Comparison of ENCODE assay signal across 8 cellular contexts in the genomic region with DNA sequence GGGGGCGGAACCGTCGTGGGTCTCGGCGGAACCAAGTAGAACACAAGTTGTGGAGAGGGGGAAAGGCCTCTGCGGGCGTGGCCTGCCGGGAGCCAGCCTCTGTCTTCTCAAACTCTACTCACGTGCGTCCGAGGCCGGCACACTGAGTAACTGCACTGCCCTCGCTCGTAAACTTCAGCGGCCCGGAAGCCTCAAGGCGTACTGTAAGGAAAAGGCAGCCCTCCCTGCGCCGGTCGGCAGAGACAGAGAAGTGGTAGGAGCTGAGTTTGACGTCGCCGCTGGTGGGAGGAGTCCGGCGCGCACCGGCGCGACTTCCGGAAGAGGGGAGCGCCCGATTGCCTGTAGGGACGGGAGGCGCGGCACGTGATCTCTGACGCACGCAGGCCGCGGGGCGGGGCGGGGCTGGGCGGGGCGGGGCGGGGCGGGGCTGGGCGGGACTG. TPM values are rescaled to one million over a fixed set of nuclear protein-coding genes. Genes with fewer than 3 reads are reported as not detected.
A peak's percentile ranks its signal among the peaks of the same experiment; 100 is the strongest.
DNase-seq lines count a peak whose midpoint lies in the region; ATAC-seq and TF ChIP-seq lines count a peak whose summit lies in the region.

A gene with protein sequence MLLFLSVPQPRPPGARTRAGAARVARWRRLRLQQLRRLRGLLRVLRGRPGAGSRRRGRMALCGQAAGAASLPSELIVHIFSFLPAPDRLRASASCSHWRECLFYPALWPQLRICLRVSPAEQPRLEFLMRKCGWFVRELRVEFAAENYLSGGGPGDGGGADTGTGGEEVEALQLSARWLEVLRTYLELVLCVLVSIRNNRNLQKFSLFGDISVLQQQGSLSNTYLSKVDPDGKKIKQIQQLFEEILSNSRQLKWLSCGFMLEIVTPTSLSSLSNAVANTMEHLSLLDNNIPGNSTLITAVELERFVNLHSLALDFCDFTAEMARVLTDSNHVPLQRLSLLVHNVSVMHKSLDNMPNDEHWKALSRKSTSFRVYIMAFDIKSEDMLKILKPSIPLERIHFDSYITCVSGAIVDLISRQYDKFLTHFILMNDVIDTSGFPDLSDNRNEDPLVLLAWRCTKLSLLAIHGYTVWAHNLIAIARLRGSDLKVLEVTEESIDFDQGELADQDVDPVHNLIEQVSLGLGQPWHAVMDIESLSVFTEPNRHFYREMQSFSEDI (minus strand): TSS at position 255 of the 440 bp plus-strand sequence. CDS start 271 bp downstream, outside the sequence.

- H3K27ac ChIP-seq in OCI-LY3 (ENCODE audit: low read length): peak within 1 kb of the TSS; percentile 90

- peaks cover 17% of the 10 kb centered on the region for H4K20me1 ChIP-seq in OCI-LY3 (ENCODE audit: insufficient read depth, low read length)

- peak within 1 kb of the TSS; percentile 97 for H3K4me3 ChIP-seq in OCI-LY3 (ENCODE audit: low read length)

- in situ Hi-C loops in Caki2 (cut with HindIII; ENCODE audit: low pct_unique_long_range_greater_than_20kb, low sequenced_read_pairs): no loop called here

- H3K79me2 ChIP-seq in OCI-LY3 (ENCODE audit: low read length): peaks cover 30% of the 10 kb centered on the region

- no peaks in the 10 kb centered on the region for H3K27me3 ChIP-seq in OCI-LY3 (ENCODE audit: low read depth, low read length)

- no peaks in the 10 kb centered on the region for H3K9me3 ChIP-seq in OCI-LY3 (ENCODE audit: insufficient read depth, low read length)

- H3K4me1 ChIP-seq in OCI-LY3 (ENCODE audit: low read length): peaks cover 14% of the 10 kb centered on the region

- peak; percentile 86 for ATAC-seq in GM21528 (IDR thresholded peaks at IDR 0.05; ENCODE audit: low FRiP score, unreplicated experiment)

- DNase-seq in Caki2 (ENCODE audit: low read depth): peak; percentile 96
- peak; percentile 78 for DNase-seq in HuH-7.5 (ENCODE audit: low spot score)
- peak; percentile 91 for DNase-seq in activated T-cell treated with anti-CD3 and anti-CD28 coated beads for 1 hour (ENCODE audit: low read depth)
- DNase-seq in epidermal melanocyte (ENCODE audit: insufficient read length, low spot score): peak; percentile 86
- DNase-seq in middle frontal gyrus (ENCODE audit: extremely low spot score, low spot score): peak; percentile 91
- DNase-seq in stimulated activated CD8-positive, alpha-beta memory T cell treated with anti-CD3 and anti-CD28 coated beads, Interleukin-2, amount 100 ng/mL, for 1 hour (ENCODE audit: low read depth in 2 of 2): peak; percentile 91 to 92

- H3K9ac ChIP-seq in OCI-LY3 (ENCODE audit: low read length): peak within 1 kb of the TSS; percentile 78

- H3K36me3 ChIP-seq in OCI-LY3 (replicated peaks; ENCODE audit: low read depth, low read length): no peaks in the 10 kb centered on the region

- peak within 1 kb of the TSS; percentile 96 for H2AFZ ChIP-seq in OCI-LY3 (ENCODE audit: low read depth, low read length)

- H3K4me2 ChIP-seq in OCI-LY3 (ENCODE audit: low read length): peak within 1 kb of the TSS; percentile 97

- TF ChIP-seq CTCF in OCI-LY3 (IDR thresholded peaks at IDR 0.05; ENCODE audit: low read depth, low read length): no peak

RNA-seq across cellular contexts. Expression of the gene that starts here (rescaled TPM):
- total RNA-seq in Caki2 (2014; rRNA removed; shearing (Covaris generic); ENCODE audit: low replicate concordance): 3.2 and 15.3 TPM in 2 replicates

Comparison
In these comparisons a context has a peak if more than half of its experiments do, and no peak if none do; other contexts are left out.
1. Peak in every context shown above with its lines: DNase-seq, ATAC-seq, H3K4me3 ChIP-seq and H3K27ac ChIP-seq.